8 cellular contexts compared by ENCODE assay signal in the genomic region with DNA sequence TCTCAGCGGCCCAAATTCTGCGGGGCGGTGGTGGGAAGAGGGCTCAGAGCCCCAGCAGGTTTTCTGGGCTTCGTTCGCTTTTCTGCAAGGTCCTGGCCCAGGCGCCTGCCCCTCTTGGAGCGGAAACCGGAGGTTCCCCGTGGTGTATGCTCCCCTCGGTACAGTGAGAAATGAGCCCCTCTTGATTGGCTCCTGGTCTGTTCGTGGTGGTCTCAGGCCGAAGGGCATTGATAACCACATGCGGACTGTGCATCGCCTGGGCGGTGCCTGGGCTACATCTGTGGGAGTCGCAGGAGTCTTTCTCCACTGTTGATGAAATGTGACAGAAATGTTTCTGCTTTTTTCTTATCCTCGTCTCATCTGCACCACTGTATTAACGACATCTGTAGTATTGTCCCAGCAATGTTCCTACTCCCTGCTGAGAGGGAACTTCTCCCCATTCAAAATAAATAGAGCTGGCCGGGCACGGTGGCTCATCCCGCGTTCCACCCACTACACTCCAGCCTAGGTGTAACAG. TPM values are rescaled to one million over a fixed set of nuclear protein-coding genes. Genes with fewer than 3 reads are reported as not detected.
DNase-seq lines count a peak whose midpoint lies in the region; ATAC-seq and TF ChIP-seq lines count a peak whose summit lies in the region.

No MANE protein-coding gene starts in this region.

- DNase-seq in MG63 (no peak), colonic mucosa (no peak), NCI-H345 treated with DMSO at 0.1 percent for 48 hours (lab: John Stamatoyannopoulos, UW; ENCODE audit: unreplicated experiment) (no peak), NCI-H2081 treated with DMSO at 0.1 percent for 48 hours (lab: John Stamatoyannopoulos, UW) (no peak), AG08396 (ENCODE audit: low spot score) (no peak), SKM-1 treated with dmso at 0.1 percent for 144 hours (lab: John Stamatoyannopoulos, UW; ENCODE audit: unreplicated experiment) (no peak)
- no peak for DNase-seq in naive thymus-derived CD8-positive, alpha-beta T cell

- H3K4me3 ChIP-seq in MG63 (peak overlapping the region; percentile 62), colonic mucosa (peak overlapping the region; percentile 90)

- no peaks in the 10 kb centered on the region for H3K27me3 Mint-ChIP-seq in naive thymus-derived CD8-positive, alpha-beta T cell

- peak overlapping the region; percentile 59 to 96 (median 94) for H3K27ac Mint-ChIP-seq in naive thymus-derived CD8-positive, alpha-beta T cell

- peak overlapping the region; percentile 84 to 93 for H3K9ac ChIP-seq in colonic mucosa (ENCODE audit: low read depth in 2 of 2, low read length in 2 of 2)

- H3K9me3 Mint-ChIP-seq in naive thymus-derived CD8-positive, alpha-beta T cell = no peaks in the 10 kb centered on the region

- no peaks in the 10 kb centered on the region for H3K9me3 ChIP-seq in MG63
- H3K9me3 ChIP-seq in colonic mucosa = no peaks in the 10 kb centered on the region

- H3K36me3 Mint-ChIP-seq in naive thymus-derived CD8-positive, alpha-beta T cell = peaks cover 0 to 32% (median 1%) of the 10 kb centered on the region in 3 donors

- H3K4me1 Mint-ChIP-seq in naive thymus-derived CD8-positive, alpha-beta T cell = peaks cover 21 to 41% (median 37%) of the 10 kb centered on the region in 4 donors

- H3K27me3 ChIP-seq in MG63 = no peaks in the 10 kb centered on the region
- H3K27me3 ChIP-seq in colonic mucosa = no peaks in the 10 kb centered on the region

- TF ChIP-seq CTCF in colonic mucosa (IDR thresholded peaks at IDR 0.05) = no peak

- peak; percentile 0 for ATAC-seq in GM18867 (IDR thresholded peaks at IDR 0.05; ENCODE audit: unreplicated experiment)
- peak in 1 of 2 donors; percentile 0 for ATAC-seq in naive thymus-derived CD8-positive, alpha-beta T cell

- H3K4me3 Mint-ChIP-seq in naive thymus-derived CD8-positive, alpha-beta T cell = peak overlapping the region; percentile 79 to 97 (median 88)

- POLR2A ChIA-PET in naive thymus-derived CD8-positive, alpha-beta T cell (lab: Charles Lee) = interaction anchor here (0.6 to 6.7 kb wide), 28 partner anchors 9 to 604 kb away, joined by 3 to 73 read pairs (median 4); a partner anchor contains a TSS

- intact Hi-C loops in colonic mucosa (cut with DNase I) = no loop called here

- peak overlapping the region; percentile 94 for H3K27ac ChIP-seq in colonic mucosa

- H3K36me3 ChIP-seq in MG63 (peaks cover 20% of the 10 kb centered on the region), colonic mucosa (no peaks in the 10 kb centered on the region)

- peaks cover 7% of the 10 kb centered on the region for H3K4me1 ChIP-seq in colonic mucosa

RNA-seq across cellular contexts. Expression of a gene that starts 0.7 kb away (rescaled TPM):
- 77.1 and 83.1 TPM in 2 replicates for total RNA-seq in MG63 (2014; rRNA removed; shearing (Covaris generic); ENCODE audit: low replicate concordance)
- 10 to 100 TPM; 43.5 to 52.6 TPM for total RNA-seq in colonic mucosa
- 10 to 100 TPM; 66.9 to 73.2 TPM for total RNA-seq in naive thymus-derived CD8-positive, alpha-beta T cell
- polyA plus RNA-seq in naive thymus-derived CD8-positive, alpha-beta T cell = 10 to 100 TPM; 30.6 to 46.6 (median 38.3) TPM

RNA-seq across cellular contexts. Expression of a gene that starts 10.2 kb away (rescaled TPM):
- total RNA-seq in MG63 (2014; rRNA removed; shearing (Covaris generic); ENCODE audit: low replicate concordance) = 8.2 and 12.2 TPM in 2 replicates
- 10 to 100 TPM in 1 of 2 donors, 1 to 10 TPM in 1; 9.0 to 13.0 TPM for total RNA-seq in colonic mucosa
- 10 to 100 TPM; 25.2 to 28.7 TPM for total RNA-seq in naive thymus-derived CD8-positive, alpha-beta T cell
- 1 to 10 TPM; 2.3 to 7.8 (median 2.8) TPM for polyA plus RNA-seq in naive thymus-derived CD8-positive, alpha-beta T cell

RNA-seq across cellular contexts. Expression of a gene that starts 17.1 kb away (rescaled TPM):
- 20.8 and 32.5 TPM in 2 replicates for total RNA-seq in MG63 (2014; rRNA removed; shearing (Covaris generic); ENCODE audit: low replicate concordance)
- total RNA-seq in colonic mucosa = 10 to 100 TPM; 19.2 to 57.8 TPM
- under 1 TPM; 0.27 to 0.44 TPM for total RNA-seq in naive thymus-derived CD8-positive, alpha-beta T cell
- polyA plus RNA-seq in naive thymus-derived CD8-positive, alpha-beta T cell = under 1 TPM in 2 of 3 donors, not detected in 1; 0.23 to 0.27 TPM

RNA-seq across cellular contexts. Expression of a gene that starts 27.1 kb away (rescaled TPM):
- 53.6 and 57.8 TPM in 2 replicates for total RNA-seq in MG63 (2014; rRNA removed; shearing (Covaris generic); ENCODE audit: low replicate concordance)
- total RNA-seq in colonic mucosa = 10 to 100 TPM; 46.2 to 52.5 TPM
- total RNA-seq in naive thymus-derived CD8-positive, alpha-beta T cell = 100 to 1,000 TPM; 278 to 298 TPM
- 100 to 1,000 TPM in 2 of 3 donors, 10 to 100 TPM in 1; 98.7 to 126 (median 121) TPM for polyA plus RNA-seq in naive thymus-derived CD8-positive, alpha-beta T cell

RNA-seq across cellular contexts. Expression of a gene that starts 33.6 kb away (rescaled TPM):
- not detected in 2 replicates for total RNA-seq in MG63 (2014; rRNA removed; shearing (Covaris generic); ENCODE audit: low replicate concordance)
- total RNA-seq in colonic mucosa = 10 to 100 TPM; 20.5 to 22.1 TPM
- total RNA-seq in naive thymus-derived CD8-positive, alpha-beta T cell = not detected
- polyA plus RNA-seq in naive thymus-derived CD8-positive, alpha-beta T cell = not detected

Comparison
In these comparisons a context has a peak if more than half of its experiments do, and no peak if none do; other contexts are left out.
1. RNA of a gene that starts 17.1 kb away (total RNA-seq): 19.2 to 57.8 TPM in colonic mucosa and 20.8 to 32.5 TPM in MG63; 0.27 to 0.44 TPM in naive thymus-derived CD8-positive, alpha-beta T cell; every median in the first group is over 10 times any median in the second.